Comparison of ENCODE assay signal across 17 cellular contexts in the genomic region with DNA sequence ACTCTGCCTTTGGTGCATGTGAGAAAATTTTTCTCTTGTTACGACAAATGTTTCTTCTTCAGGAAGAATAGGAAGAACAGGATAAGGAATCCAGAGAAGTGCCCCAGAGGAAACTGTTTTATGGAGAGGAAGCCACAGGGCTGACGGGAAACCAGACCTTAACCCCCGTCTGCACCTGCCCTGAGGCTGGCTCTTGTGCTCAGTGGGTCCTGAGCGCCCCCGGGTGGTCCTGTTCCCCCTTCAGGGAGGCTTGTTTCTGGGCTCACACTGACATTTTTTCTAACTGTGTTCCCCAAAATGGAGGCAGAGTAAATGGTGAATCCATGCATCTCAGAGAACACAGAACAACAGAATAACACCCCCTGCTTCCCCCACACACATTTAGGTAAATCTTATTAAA.
"Had no signal": no experiment of that assay in that cellular context is flagged by ENCODE, and none has a peak within 500 bp of the region (broad histone marks: within the 10 kb centered on the region; RNA-seq: fewer than 3 reads in every experiment).

No MANE protein-coding gene starts in this region.

- H3K9me3 ChIP-seq: adrenal gland, esophagus squamous epithelium, left ventricle myocardium inferior, sigmoid colon, upper lobe of right lung had no signal

- H3K27me3 ChIP-seq: esophagus squamous epithelium had no signal

- DNase-seq: activated CD4-positive, alpha-beta T cell treated with anti-CD3 and anti-CD28 coated beads, Interleukin-2, amount 10 ng/mL, durations not matched to agents 7 days and 5 days; activated gamma-delta T cell; adrenal gland; cerebellar nuclear complex; effector CD4-positive, alpha-beta T cell; esophagus squamous epithelium; immature natural killer cell; kidney glomerular epithelial cell; left ventricle myocardium inferior; mammary epithelial cell; midbrain; nucleus accumbens; sigmoid colon; stimulated activated CD4-positive, alpha-beta T cell treated with anti-CD3 and anti-CD28 coated beads, Interleukin-4, amount 100 ng/mL, for 24 hours; upper lobe of right lung had no signal

- ATAC-seq: activated naive CD4-positive, alpha-beta T cell treated with anti-CD3 and anti-CD28 coated beads, Interleukin-2, amount 50 U/mL, for 72 hours; stimulated activated effector memory CD8-positive, alpha-beta T cell treated with anti-CD3 and anti-CD28 coated beads, Interleukin-12 subunit alpha, Interleukin-12 subunit beta, amount 100 ng/mL, for 72 hours; upper lobe of right lung had no signal

- H3K27ac ChIP-seq: adrenal gland, esophagus squamous epithelium, left ventricle myocardium inferior, sigmoid colon, upper lobe of right lung had no signal

- H3K36me3 ChIP-seq: adrenal gland, esophagus squamous epithelium, left ventricle myocardium inferior, sigmoid colon, upper lobe of right lung had no signal

- H3K4me3 ChIP-seq: adrenal gland, esophagus squamous epithelium, left ventricle myocardium inferior, sigmoid colon, upper lobe of right lung had no signal

- H3K4me1 ChIP-seq: adrenal gland, esophagus squamous epithelium, left ventricle myocardium inferior, sigmoid colon, upper lobe of right lung had no signal
